In the genomic region with DNA sequence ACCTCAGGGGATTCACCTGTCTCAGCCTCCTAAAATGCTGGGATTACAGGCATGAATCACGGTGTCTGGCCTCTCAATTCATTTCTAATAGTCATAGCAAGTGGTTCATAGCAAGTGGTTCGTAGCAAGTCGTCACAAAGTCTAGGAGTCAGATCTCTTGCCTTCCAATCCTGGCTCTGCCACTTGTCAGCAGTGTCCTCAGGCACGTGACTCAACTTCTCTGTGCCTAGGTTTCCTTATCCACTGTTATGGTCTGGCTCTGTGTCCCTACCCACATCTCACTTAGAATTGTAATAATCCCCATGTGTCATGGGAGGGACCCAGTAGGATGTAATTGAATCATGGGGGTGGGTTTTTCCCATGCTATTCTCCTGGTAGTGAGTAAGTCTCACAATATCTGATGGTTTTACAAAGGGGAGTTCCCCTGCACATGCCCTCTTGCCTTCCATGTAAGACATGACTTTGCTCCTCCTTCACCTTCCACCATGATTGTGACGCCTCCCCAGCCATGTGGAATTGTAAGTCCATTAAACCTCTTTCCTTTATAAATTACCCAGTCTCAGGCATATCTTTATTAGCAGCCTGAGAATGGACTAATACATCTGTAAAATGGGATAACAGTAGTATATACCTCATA, we compare ENCODE assay signal across 32 cellular contexts. TPM values are rescaled to one million over a fixed set of nuclear protein-coding genes. Genes with fewer than 3 reads are reported as not detected.
A peak's percentile ranks its signal among the peaks of the same experiment; 100 is the strongest.
DNase-seq lines count a peak whose midpoint lies in the region; ATAC-seq lines count a peak whose summit lies in the region.
"Had no signal": no experiment of that assay in that cellular context is flagged by ENCODE, and none has a peak within 500 bp of the region (broad histone marks: within the 10 kb centered on the region; RNA-seq: fewer than 3 reads in every experiment).

No MANE protein-coding gene starts in this region.

- no peak overlapping the region for H3K27ac ChIP-seq in epithelial cell of prostate
- H3K27ac ChIP-seq: HL-60, sigmoid colon, thoracic aorta, uterus had no signal

- ATAC-seq in activated CD4-positive, alpha-beta T cell treated with anti-CD3 and anti-CD28 coated beads for 36 hours = peak; percentile 74
- ATAC-seq in stimulated activated memory B cell treated with anti-CD40 and anti-IgM and Interleukin-4, amounts not matched to agents 10 μg/mL and 1 μg/mL and 100 μg/mL, for 72 hours = no peak
- no peak for ATAC-seq in T-cell (replicated peaks in 1 of 4)
- ATAC-seq: HCT116, left lobe of liver, PC-3, Right ventricle myocardium inferior had no signal

- CTCF ChIA-PET in activated CD4-positive, alpha-beta T cell treated with anti-CD3 and anti-CD28 coated beads for 36 hours (lab: Charles Lee) = no interaction called here
- CTCF ChIA-PET in T-cell (lab: Charles Lee) = interaction anchor here in 1 of 2 donors (0.6 kb wide), 1 partner anchor 51 kb away, joined by 5 read pairs; no protein-coding TSS in a partner anchor

- no peak overlapping the region for H3K27ac Mint-ChIP-seq in activated CD4-positive, alpha-beta T cell treated with anti-CD3 and anti-CD28 coated beads for 36 hours
- peak overlapping the region; percentile 51 for H3K27ac Mint-ChIP-seq in stimulated activated memory B cell treated with anti-CD40 and anti-IgM and Interleukin-4, amounts not matched to agents 10 μg/mL and 1 μg/mL and 100 μg/mL, for 72 hours
- H3K27ac Mint-ChIP-seq in T-cell = no peak overlapping the region
- H3K27ac Mint-ChIP-seq: activated naive CD8-positive, alpha-beta T cell; T-helper 1 cell treated with Interleukin-12 subunit alpha and Interleukin-12 subunit beta and Interleukin-4 antibody, amounts not matched to agents 30 μg/mL and 1 μg/mL, for 36 hours had no signal

- intact Hi-C loops in activated CD4-positive, alpha-beta T cell treated with anti-CD3 and anti-CD28 coated beads for 36 hours (cut with DNase I, micrococcal nuclease) = no loop called here

- no peaks in the 10 kb centered on the region for H3K27me3 Mint-ChIP-seq in activated CD4-positive, alpha-beta T cell treated with anti-CD3 and anti-CD28 coated beads for 36 hours
- H3K27me3 Mint-ChIP-seq in stimulated activated memory B cell treated with anti-CD40 and anti-IgM and Interleukin-4, amounts not matched to agents 10 μg/mL and 1 μg/mL and 100 μg/mL, for 72 hours = no peaks in the 10 kb centered on the region
- no peaks in the 10 kb centered on the region for H3K27me3 Mint-ChIP-seq in T-cell
- H3K27me3 Mint-ChIP-seq: activated naive CD8-positive, alpha-beta T cell had no signal

- POLR2A ChIA-PET in activated CD4-positive, alpha-beta T cell treated with anti-CD3 and anti-CD28 coated beads for 36 hours (lab: Charles Lee) = no interaction called here
- POLR2A ChIA-PET in T-cell (lab: Charles Lee) = no interaction called here

- H3K4me3 Mint-ChIP-seq in activated CD4-positive, alpha-beta T cell treated with anti-CD3 and anti-CD28 coated beads for 36 hours = no peak overlapping the region
- no peak overlapping the region for H3K4me3 Mint-ChIP-seq in stimulated activated memory B cell treated with anti-CD40 and anti-IgM and Interleukin-4, amounts not matched to agents 10 μg/mL and 1 μg/mL and 100 μg/mL, for 72 hours
- H3K4me3 Mint-ChIP-seq in T-cell = no peak overlapping the region
- H3K4me3 Mint-ChIP-seq: activated naive CD8-positive, alpha-beta T cell; T-helper 1 cell treated with Interleukin-12 subunit alpha and Interleukin-12 subunit beta and Interleukin-4 antibody, amounts not matched to agents 30 μg/mL and 1 μg/mL, for 36 hours had no signal

- H3K4me1 Mint-ChIP-seq in activated CD4-positive, alpha-beta T cell treated with anti-CD3 and anti-CD28 coated beads for 36 hours = peaks cover 13% of the 10 kb centered on the region
- H3K4me1 Mint-ChIP-seq in stimulated activated memory B cell treated with anti-CD40 and anti-IgM and Interleukin-4, amounts not matched to agents 10 μg/mL and 1 μg/mL and 100 μg/mL, for 72 hours = peaks cover 57% of the 10 kb centered on the region
- H3K4me1 Mint-ChIP-seq in T-cell = no peaks in the 10 kb centered on the region

- peaks cover 4% of the 10 kb centered on the region for H3K9me3 Mint-ChIP-seq in activated CD4-positive, alpha-beta T cell treated with anti-CD3 and anti-CD28 coated beads for 36 hours (ENCODE audit: low read depth)
- peaks cover 3% of the 10 kb centered on the region for H3K9me3 Mint-ChIP-seq in stimulated activated memory B cell treated with anti-CD40 and anti-IgM and Interleukin-4, amounts not matched to agents 10 μg/mL and 1 μg/mL and 100 μg/mL, for 72 hours
- H3K9me3 Mint-ChIP-seq in T-cell = no peaks in the 10 kb centered on the region
- H3K9me3 Mint-ChIP-seq: T-helper 1 cell treated with Interleukin-12 subunit alpha and Interleukin-12 subunit beta and Interleukin-4 antibody, amounts not matched to agents 30 μg/mL and 1 μg/mL, for 36 hours had no signal

- peaks cover 54% of the 10 kb centered on the region for H3K36me3 Mint-ChIP-seq in activated CD4-positive, alpha-beta T cell treated with anti-CD3 and anti-CD28 coated beads for 36 hours (ENCODE audit: low read depth)
- peaks cover 30% of the 10 kb centered on the region for H3K36me3 Mint-ChIP-seq in stimulated activated memory B cell treated with anti-CD40 and anti-IgM and Interleukin-4, amounts not matched to agents 10 μg/mL and 1 μg/mL and 100 μg/mL, for 72 hours
- peaks cover 57% of the 10 kb centered on the region for H3K36me3 Mint-ChIP-seq in T-cell

- DNase-seq in activated CD4-positive, alpha-beta T cell treated with anti-CD3 and anti-CD28 coated beads for 36 hours = peak; percentile 45
- no peak for DNase-seq in activated CD4-positive, alpha-beta T cell treated with anti-CD3 and anti-CD28 coated beads for 4 hours
- DNase-seq in stimulated activated CD4-positive, alpha-beta T cell treated with anti-CD3 and anti-CD28 coated beads, Interleukin-15, amount 100 ng/mL, for 24 hours = peak; percentile 9
- no peak for DNase-seq in stimulated activated CD4-positive, alpha-beta T cell treated with anti-CD3 and anti-CD28 coated beads, Interleukin-4, amount 100 ng/mL, for 1 hour
- DNase-seq in epithelial cell of prostate (ENCODE audit: low read depth, low spot score) = peak; percentile 5
- DNase-seq in GOT3 (lab: John Stamatoyannopoulos, UW) = no peak
- no peak for DNase-seq in T-cell
- DNase-seq: 8988T; activated CD4-positive, alpha-beta T cell treated with anti-CD3 and anti-CD28 coated beads for 1 hour; aorta; Calu3; DMS79; effector CD4-positive, alpha-beta T cell; GDM1; Karpas-422; NCI-H1417 treated with DMSO at 0.1 percent for 48 hours; NCI-H2081 treated with DMSO at 0.1 percent for 48 hours; NCI-H345; NCI-H69; PC-3; sigmoid colon; SK-N-SH; stimulated activated naive CD4-positive, alpha-beta T cell treated with Interleukin-2 at 50 U/mL for 16 hours; uterus had no signal

RNA-seq across cellular contexts. Expression of a gene that starts 51.9 kb away (rescaled TPM):
- 10 to 100 TPM in 1 of 2 experiments, 1 to 10 TPM in 1; 8.8 to 10.1 TPM for total RNA-seq in activated CD4-positive, alpha-beta T cell treated with anti-CD3 and anti-CD28 coated beads for 36 hours
- total RNA-seq in T-cell = 1 to 10 TPM; 1.4 to 2.9 (median 1.8) TPM

RNA-seq across cellular contexts. Expression of a gene that starts 55.9 kb away (rescaled TPM):
- total RNA-seq in activated CD4-positive, alpha-beta T cell treated with anti-CD3 and anti-CD28 coated beads for 36 hours = 10 to 100 TPM; 33.6 to 37.5 TPM
- total RNA-seq in T-cell = 10 to 100 TPM; 27.5 to 45.2 (median 36.6) TPM

Comparison
In these comparisons a context has a peak if more than half of its experiments do, and no peak if none do; other contexts are left out.
1. DNase-seq: peak in activated CD4-positive, alpha-beta T cell treated with anti-CD3 and anti-CD28 coated beads for 36 hours (single experiment), stimulated activated CD4-positive, alpha-beta T cell treated with anti-CD3 and anti-CD28 coated beads, Interleukin-15, amount 100 ng/mL, for 24 hours (single experiment) and epithelial cell of prostate (single experiment); none in activated CD4-positive, alpha-beta T cell treated with anti-CD3 and anti-CD28 coated beads for 4 hours (0 of 2), stimulated activated CD4-positive, alpha-beta T cell treated with anti-CD3 and anti-CD28 coated beads, Interleukin-4, amount 100 ng/mL, for 1 hour (single experiment), GOT3 (single experiment) and T-cell (0 of 34).